ENCODE assay signal across 11 cellular contexts in genomic region chr1:108470750-108471149, GRCh38. TPM values are rescaled to one million over a fixed set of nuclear protein-coding genes. Genes with fewer than 3 reads are reported as not detected.
DNase-seq lines count a peak whose midpoint lies in the region; ATAC-seq lines count a peak whose summit lies in the region.
"Not testable (repeated sequence)": the region's sequence is repeated elsewhere in the genome, so short reads cannot be mapped to it uniquely, and the experiment has no call there.
"Had no signal": no experiment of that assay in that cellular context is flagged by ENCODE, and none has a peak within 500 bp of the region (broad histone marks: within the 10 kb centered on the region; RNA-seq: fewer than 3 reads in every experiment).

No MANE protein-coding gene starts in this region.

- not testable (repeated sequence) for DNase-seq in left lobe of liver (ENCODE audit: low spot score)

- ATAC-seq in left lobe of liver, result peak; percentile 69

RNA-seq across cellular contexts. Expression of gene NBPF6, which starts 20.6 kb away (rescaled TPM):
- total RNA-seq in left lobe of liver, result not detected
- total RNA-seq: A172; A673; B cell; Calu3; CD4-positive, alpha-beta memory T cell; CD4-positive, alpha-beta T cell; CD4-positive, CD25-positive, alpha-beta regulatory T cell; CD8-positive, alpha-beta memory T cell; CD8-positive, alpha-beta T cell; Daoy had no signal
